ENCODE assay signal across 17 cellular contexts in genomic region chr1:175183586-175183985, GRCh38.
"Had no signal": no experiment of that assay in that cellular context is flagged by ENCODE, and none has a peak within 500 bp of the region (broad histone marks: within the 10 kb centered on the region; RNA-seq: fewer than 3 reads in every experiment).

No MANE protein-coding gene starts in this region.

- H3K4me3 Mint-ChIP-seq: activated naive CD8-positive, alpha-beta T cell treated with anti-CD3 and anti-CD28 coated beads for 36 hours had no signal

- H3K27ac ChIP-seq: brain microvascular endothelial cell, SJCRH30, transverse colon had no signal

- DNase-seq: activated CD4-positive, alpha-beta T cell treated with anti-CD3 and anti-CD28 coated beads for 4 hours; activated effector memory CD4-positive, alpha-beta T cell treated with Interleukin-2 at 50 U/mL for 16 hours; activated naive CD8-positive, alpha-beta T cell treated with anti-CD3 and anti-CD28 coated beads for 36 hours; activated T-cell treated with anti-CD3 and anti-CD28 coated beads for 4 hours; brain microvascular endothelial cell; foreskin melanocyte; head of caudate nucleus; midbrain; nucleus accumbens; right cardiac atrium; SJCRH30; small intestine; stimulated activated naive CD4-positive, alpha-beta T cell; substantia nigra; T-helper 9 cell; transverse colon had no signal

- H3K27me3 ChIP-seq: brain microvascular endothelial cell, SJCRH30, transverse colon had no signal

- H3K27ac Mint-ChIP-seq: activated naive CD8-positive, alpha-beta T cell treated with anti-CD3 and anti-CD28 coated beads for 36 hours; progenitor cell of endocrine pancreas had no signal

- H3K9me3 Mint-ChIP-seq: activated naive CD8-positive, alpha-beta T cell treated with anti-CD3 and anti-CD28 coated beads for 36 hours had no signal

- H3K4me1 ChIP-seq: SJCRH30 had no signal

- H3K27me3 Mint-ChIP-seq: activated naive CD8-positive, alpha-beta T cell treated with anti-CD3 and anti-CD28 coated beads for 36 hours had no signal

- H3K9me3 ChIP-seq: SJCRH30, transverse colon had no signal

- H3K4me3 ChIP-seq: SJCRH30, transverse colon had no signal

- H3K36me3 ChIP-seq: brain microvascular endothelial cell, SJCRH30, transverse colon had no signal

- ATAC-seq: right cardiac atrium had no signal
